ENCODE assay signal across 7 cellular contexts in the genomic region with DNA sequence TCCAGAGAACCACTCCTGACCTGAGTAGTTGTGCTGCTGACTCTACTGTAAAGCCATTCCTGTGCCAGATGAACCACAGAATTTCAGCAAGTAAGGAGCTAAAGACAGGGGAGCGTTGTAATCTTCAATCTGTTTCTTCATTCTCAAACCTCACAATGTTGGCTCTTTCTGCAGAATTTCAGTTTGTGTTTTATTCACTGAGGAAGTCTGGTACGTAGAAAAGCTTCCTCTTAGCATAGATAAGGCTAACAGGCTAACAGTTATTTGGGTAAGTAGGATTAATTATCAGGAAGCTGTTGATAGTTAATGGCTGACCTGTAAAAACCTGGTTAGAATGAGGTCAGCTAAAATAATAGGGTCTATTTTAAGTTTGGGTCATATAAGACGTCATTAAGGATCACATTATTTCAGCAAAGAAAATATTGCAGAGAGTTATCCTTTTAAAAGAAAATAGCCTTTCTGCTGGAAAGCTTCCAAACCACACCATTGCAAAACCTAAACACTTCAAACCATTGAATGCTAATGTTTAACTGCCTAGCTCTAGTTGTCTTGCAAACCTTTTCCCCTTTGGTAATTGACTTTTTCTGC. TPM values are rescaled to one million over a fixed set of nuclear protein-coding genes. Genes with fewer than 3 reads are reported as not detected.
A peak's percentile ranks its signal among the peaks of the same experiment; 100 is the strongest.
DNase-seq lines count a peak whose midpoint lies in the region; ATAC-seq lines count a peak whose summit lies in the region.

No MANE protein-coding gene starts in this region.

- peak; percentile 60 for ATAC-seq in GM19372 (IDR thresholded peaks at IDR 0.05; ENCODE audit: low read depth, unreplicated experiment)

- DNase-seq in HT1080 (ENCODE audit: low read depth) (peak; percentile 61), brain pericyte (ENCODE audit: low read depth, low spot score) (peak; percentile 83), myocyte (ENCODE audit: low read depth) (peak; percentile 70), nucleus accumbens (lab: John Stamatoyannopoulos, UW) (no peak), GM19238 (ENCODE audit: insufficient read length, low spot score) (no peak)
- DNase-seq in activated CD4-positive, CD25-positive, alpha-beta regulatory T cell treated with anti-CD3 and anti-CD28 coated beads, Interleukin-2, amount 50 U/mL, for 72 hours: no peak

RNA-seq across cellular contexts. Expression of gene TENT5A, which starts 14.1 kb away (rescaled TPM):
- 3.4 and 4.0 TPM in 2 replicates for total RNA-seq in HT1080 (2014; rRNA removed; shearing (Covaris generic))
- polyA plus RNA-seq in HT1080 (2015; cell fraction: cytosol; rRNA removed): 2.9 and 4.0 TPM in 2 replicates
- 8.7 and 9.0 TPM in 2 replicates for polyA plus RNA-seq in HT1080 (2015; cell fraction: nucleus; rRNA removed)
- 8.9 and 9.7 TPM in 2 replicates for total RNA-seq in myocyte
- 2.5 TPM for polyA plus RNA-seq in myocyte (2012)

Comparison
In these comparisons a context has a peak if more than half of its experiments do, and no peak if none do; other contexts are left out.
1. DNase-seq: peak in HT1080 (single experiment), brain pericyte (single experiment) and myocyte (single experiment); none in nucleus accumbens (0 of 56), GM19238 (single experiment) and activated CD4-positive, CD25-positive, alpha-beta regulatory T cell treated with anti-CD3 and anti-CD28 coated beads, Interleukin-2, amount 50 U/mL, for 72 hours (single experiment).